ENCODE assay signal across 38 cellular contexts in genomic region chr13:114173261-114173660, GRCh38. TPM values are rescaled to one million over a fixed set of nuclear protein-coding genes. Genes with fewer than 3 reads are reported as not detected.
"Had no signal": no experiment of that assay in that cellular context is flagged by ENCODE, and none has a peak within 500 bp of the region (broad histone marks: within the 10 kb centered on the region; RNA-seq: fewer than 3 reads in every experiment).

No MANE protein-coding gene starts in this region.

- H3K27ac Mint-ChIP-seq: activated CD4-positive, alpha-beta memory T cell treated with anti-CD3 and anti-CD28 coated beads for 36 hours; activated CD4-positive, alpha-beta T cell treated with anti-CD3 and anti-CD28 coated beads for 36 hours; activated CD4-positive, alpha-beta T cell treated with anti-CD3 and anti-CD28 coated beads, Interleukin-2, amount 10 ng/mL, durations not matched to agents 24 days and 14 days; activated CD8-positive, alpha-beta memory T cell treated with anti-CD3 and anti-CD28 coated beads, Interleukin-2, amount 10 ng/mL, durations not matched to agents 7 days and 5 days; activated CD8-positive, alpha-beta T cell treated with anti-CD3 and anti-CD28 coated beads, Interleukin-2, amount 10 ng/mL, durations not matched to agents 7 days and 5 days; activated naive CD4-positive, alpha-beta T cell treated with anti-CD3 and anti-CD28 coated beads for 36 hours; activated naive CD4-positive, alpha-beta T cell treated with anti-CD3 and anti-CD28 coated beads, Interleukin-2, amount 50 U/mL, for 24 hours; activated naive CD8-positive, alpha-beta T cell treated with anti-CD3 and anti-CD28 coated beads for 36 hours; activated naive CD8-positive, alpha-beta T cell treated with anti-CD3 and anti-CD28 coated beads, Interleukin-2, amount 50 U/mL, for 24 hours; activated T-helper 1 cell treated with anti-CD3 and anti-CD28 coated beads, Interleukin-12 subunit alpha, Interleukin-12 subunit beta, Interleukin-2, Interleukin-4 antibody, amounts not matched to agents 30 ng/mL and 10 ng/mL and 1 ng/mL, durations not matched to agents 14 hours and 24 hours and 36 hours; activated T-helper 2 cell treated with anti-CD3 and anti-CD28 coated beads, Interferon-gamma antibody, Interleukin-2, Interleukin-4, amounts not matched to agents 10 μg/mL and 5 μg/mL and 100 μg/mL, durations not matched to agents 14 hours and 24 hours and 36 hours; brain had no signal

- H3K4me1 ChIP-seq: adrenal gland, ascending aorta, breast epithelium, colonic mucosa, esophagus squamous epithelium, foreskin keratinocyte, gastrocnemius medialis, heart left ventricle had no signal

- ATAC-seq: activated CD8-positive, alpha-beta memory T cell treated with anti-CD3 and anti-CD28 coated beads, Interleukin-2, amount 10 ng/mL, durations not matched to agents 7 days and 5 days; activated CD8-positive, alpha-beta T cell treated with anti-CD3 and anti-CD28 coated beads, Interleukin-2, amount 10 ng/mL, durations not matched to agents 7 days and 5 days; activated naive CD8-positive, alpha-beta T cell treated with anti-CD3 and anti-CD28 coated beads, Interleukin-2, amount 50 U/mL, for 24 hours; foreskin keratinocyte; gastrocnemius medialis; heart left ventricle had no signal

- H3K9me3 ChIP-seq: colonic mucosa, gastrocnemius medialis had no signal

- H3K4me1 Mint-ChIP-seq: activated CD4-positive, alpha-beta T cell treated with anti-CD3 and anti-CD28 coated beads, Interleukin-2, amount 10 ng/mL, durations not matched to agents 24 days and 14 days had no signal

- H3K36me3 Mint-ChIP-seq: brain had no signal

- H3K27me3 Mint-ChIP-seq: activated CD4-positive, alpha-beta memory T cell treated with anti-CD3 and anti-CD28 coated beads for 36 hours; activated CD4-positive, alpha-beta T cell treated with anti-CD3 and anti-CD28 coated beads for 36 hours; activated naive CD4-positive, alpha-beta T cell treated with anti-CD3 and anti-CD28 coated beads, Interleukin-2, amount 50 U/mL, for 24 hours; activated naive CD8-positive, alpha-beta T cell treated with anti-CD3 and anti-CD28 coated beads for 36 hours; activated naive CD8-positive, alpha-beta T cell treated with anti-CD3 and anti-CD28 coated beads, Interleukin-2, amount 50 U/mL, for 24 hours had no signal

- H3K4me3 Mint-ChIP-seq: activated CD4-positive, alpha-beta memory T cell treated with anti-CD3 and anti-CD28 coated beads for 36 hours; activated CD4-positive, alpha-beta T cell treated with anti-CD3 and anti-CD28 coated beads for 36 hours; activated CD4-positive, alpha-beta T cell treated with anti-CD3 and anti-CD28 coated beads, Interleukin-2, amount 10 ng/mL, durations not matched to agents 24 days and 14 days; activated CD8-positive, alpha-beta memory T cell treated with anti-CD3 and anti-CD28 coated beads, Interleukin-2, amount 10 ng/mL, durations not matched to agents 7 days and 5 days; activated CD8-positive, alpha-beta T cell treated with anti-CD3 and anti-CD28 coated beads, Interleukin-2, amount 10 ng/mL, durations not matched to agents 7 days and 5 days; activated naive CD4-positive, alpha-beta T cell treated with anti-CD3 and anti-CD28 coated beads for 36 hours; activated naive CD4-positive, alpha-beta T cell treated with anti-CD3 and anti-CD28 coated beads, Interleukin-2, amount 50 U/mL, for 24 hours; activated naive CD8-positive, alpha-beta T cell treated with anti-CD3 and anti-CD28 coated beads for 36 hours; activated naive CD8-positive, alpha-beta T cell treated with anti-CD3 and anti-CD28 coated beads, Interleukin-2, amount 50 U/mL, for 24 hours; activated T-helper 1 cell treated with anti-CD3 and anti-CD28 coated beads, Interleukin-12 subunit alpha, Interleukin-12 subunit beta, Interleukin-2, Interleukin-4 antibody, amounts not matched to agents 30 ng/mL and 10 ng/mL and 1 ng/mL, durations not matched to agents 14 hours and 24 hours and 36 hours; brain had no signal

- DNase-seq: activated CD4-positive, alpha-beta memory T cell treated with anti-CD3 and anti-CD28 coated beads for 36 hours; activated CD4-positive, alpha-beta T cell treated with anti-CD3 and anti-CD28 coated beads for 36 hours; activated CD4-positive, alpha-beta T cell treated with anti-CD3 and anti-CD28 coated beads, Interleukin-2, amount 10 ng/mL, durations not matched to agents 24 days and 14 days; activated CD4-positive, CD25-positive, alpha-beta regulatory T cell; activated CD4-positive, CD25-positive, alpha-beta regulatory T cell treated with anti-CD3 and anti-CD28 coated beads, Interleukin-2, amount 50 U/mL, for 72 hours; activated CD8-positive, alpha-beta memory T cell treated with anti-CD3 and anti-CD28 coated beads, Interleukin-2, amount 10 ng/mL, durations not matched to agents 7 days and 5 days; activated CD8-positive, alpha-beta memory T cell treated with anti-CD3 and anti-CD28 coated beads, Interleukin-2, amount 50 U/mL, for 4 hours; activated CD8-positive, alpha-beta T cell treated with anti-CD3 and anti-CD28 coated beads, Interleukin-2, amount 10 ng/mL, durations not matched to agents 7 days and 5 days; activated effector memory CD4-positive, alpha-beta T cell treated with anti-CD3 and anti-CD28 coated beads, Interleukin-2, amount 50 U/mL, for 16 hours; activated naive CD4-positive, alpha-beta T cell treated with anti-CD3 and anti-CD28 coated beads for 36 hours; activated naive CD8-positive, alpha-beta T cell treated with anti-CD3 and anti-CD28 coated beads for 36 hours; activated naive CD8-positive, alpha-beta T cell treated with anti-CD3 and anti-CD28 coated beads, Interleukin-2, amount 50 U/mL, for 24 hours; activated T-cell treated with anti-CD3 and anti-CD28 coated beads, Interleukin-2, amount 50 U/mL, for 1 hour; activated T-cell treated with anti-CD3 and anti-CD28 coated beads, Interleukin-2, amount 50 U/mL, for 48 hours; adrenal gland; central memory CD4-positive, alpha-beta T cell; cerebellar nuclear complex; colonic mucosa; effector CD8-positive, alpha-beta T cell; esophagus squamous epithelium; foreskin keratinocyte; gastrocnemius medialis; glutamatergic neuron; heart left ventricle; T-helper 2 cell had no signal

- H3K9me3 Mint-ChIP-seq: activated naive CD4-positive, alpha-beta T cell treated with anti-CD3 and anti-CD28 coated beads, Interleukin-2, amount 50 U/mL, for 24 hours had no signal

- H3K36me3 ChIP-seq: adrenal gland, ascending aorta, breast epithelium, cardiac muscle cell, colonic mucosa, esophagus squamous epithelium, gastrocnemius medialis, heart left ventricle had no signal

- H3K27me3 ChIP-seq: adrenal gland, ascending aorta, breast epithelium, cardiac muscle cell, colonic mucosa, heart left ventricle had no signal

- H3K4me3 ChIP-seq: adrenal gland, ascending aorta, breast epithelium, cardiac muscle cell, colonic mucosa, esophagus squamous epithelium, gastrocnemius medialis, heart left ventricle had no signal

- H3K27ac ChIP-seq: adrenal gland, ascending aorta, breast epithelium, cardiac muscle cell, colonic mucosa, epithelial cell of prostate, esophagus squamous epithelium, foreskin keratinocyte, gastrocnemius medialis, heart left ventricle had no signal

RNA-seq across cellular contexts. Expression of gene CFAP97D2, which starts 5.8 kb away (rescaled TPM):
- total RNA-seq: activated CD4-positive, alpha-beta memory T cell treated with anti-CD3 and anti-CD28 coated beads for 36 hours; activated CD4-positive, alpha-beta T cell treated with anti-CD3 and anti-CD28 coated beads for 36 hours; activated CD4-positive, alpha-beta T cell treated with anti-CD3 and anti-CD28 coated beads, Interleukin-2, amount 10 ng/mL, durations not matched to agents 24 days and 14 days; activated CD8-positive, alpha-beta memory T cell treated with anti-CD3 and anti-CD28 coated beads for 36 hours; activated CD8-positive, alpha-beta memory T cell treated with anti-CD3 and anti-CD28 coated beads, Interleukin-2, amount 10 ng/mL, durations not matched to agents 7 days and 5 days; activated CD8-positive, alpha-beta T cell treated with anti-CD3 and anti-CD28 coated beads, Interleukin-2, amount 10 ng/mL, durations not matched to agents 7 days and 5 days; activated naive CD8-positive, alpha-beta T cell treated with anti-CD3 and anti-CD28 coated beads for 36 hours; activated T-helper 1 cell treated with anti-CD3 and anti-CD28 coated beads, Interleukin-12 subunit alpha, Interleukin-12 subunit beta, Interleukin-2, Interleukin-4 antibody, amounts not matched to agents 30 ng/mL and 10 ng/mL and 1 ng/mL, durations not matched to agents 14 hours and 24 hours and 36 hours; activated T-helper 2 cell treated with anti-CD3 and anti-CD28 coated beads, Interferon-gamma antibody, Interleukin-2, Interleukin-4, amounts not matched to agents 10 μg/mL and 5 μg/mL and 100 μg/mL, durations not matched to agents 14 hours and 24 hours and 36 hours; adrenal gland; ascending aorta; breast epithelium; cardiac muscle cell; colonic mucosa; dermis microvascular lymphatic vessel endothelial cell; endothelial cell of umbilical vein; esophagus squamous epithelium; fibroblast of lung; foreskin keratinocyte; gastrocnemius medialis; heart left ventricle had no signal
- polyA plus RNA-seq: adrenal gland, cardiac muscle cell, endothelial cell of umbilical vein, esophagus, fibroblast of lung, foreskin keratinocyte, heart left ventricle had no signal
